Comparison of ENCODE assay signal across 9 cellular contexts in genomic region chr6:166307981-166308768, GRCh38. TPM values are rescaled to one million over a fixed set of nuclear protein-coding genes. Genes with fewer than 3 reads are reported as not detected.
A peak's percentile ranks its signal among the peaks of the same experiment; 100 is the strongest.
DNase-seq lines count a peak whose midpoint lies in the region; ATAC-seq, FAIRE-seq and TF ChIP-seq lines count a peak whose summit lies in the region.
"Had no signal": no experiment of that assay in that cellular context is flagged by ENCODE, and none has a peak within 500 bp of the region (broad histone marks: within the 10 kb centered on the region; RNA-seq: fewer than 3 reads in every experiment).

A gene with protein sequence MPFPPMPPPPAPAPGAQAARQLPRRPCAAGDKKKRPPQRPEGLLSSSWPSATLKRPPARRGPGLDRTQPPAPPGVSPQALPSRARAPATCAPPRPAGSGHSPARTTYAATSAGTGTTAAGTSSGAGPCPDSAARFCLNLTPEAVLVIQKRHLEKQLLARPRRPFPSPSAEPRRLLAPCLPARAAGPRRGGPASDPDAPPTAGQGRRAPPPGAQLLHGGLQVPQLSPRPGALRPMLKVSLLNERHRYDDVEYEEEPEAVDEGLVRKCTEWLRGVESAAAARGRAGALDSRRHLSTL (minus strand): TSS chr6:166308392. CDS start chr6:166308142, 250 bp downstream.

- 2% methylated on average over 78 of the region's 78 CpGs for WGBS in thymus

- H3K36me3 ChIP-seq in MG63 (no peaks in the 10 kb centered on the region), bronchial epithelial cell (ENCODE audit: control insufficient read depth, insufficient read depth, low read length) (no peaks in the 10 kb centered on the region), lower lobe of right lung (no peaks in the 10 kb centered on the region), thymus (ENCODE audit: control insufficient read depth, insufficient read depth) (no peaks in the 10 kb centered on the region)

- TF ChIP-seq CTCF in bronchial epithelial cell (IDR thresholded peaks at IDR 0.05; ENCODE audit: insufficient read depth, low read length, severe bottlenecking) (no peak), lower lobe of right lung (IDR thresholded peaks at IDR 0.05) (no peak)

- H3K4me1 ChIP-seq in lower lobe of right lung: peaks cover 18% of the 10 kb centered on the region
- peaks cover 5% of the 10 kb centered on the region for H3K4me1 ChIP-seq in thymus (ENCODE audit: control insufficient read depth, insufficient read depth, low read length)

- ATAC-seq in GM21360 (IDR thresholded peaks at IDR 0.05; ENCODE audit: unreplicated experiment): peak; percentile 59
- ATAC-seq in lower lobe of right lung: peak; percentile 44 to 63

- intact Hi-C loops in lower lobe of right lung (cut with DNase I): no loop called here

- peak within 1 kb of the TSS; percentile 54; the same call in 1 of the 2 replicates for H3K4me3 ChIP-seq in GM08714 (ENCODE audit: low read length)
- H3K4me3 ChIP-seq in MG63: peak within 1 kb of the TSS; percentile 38
- H3K4me3 ChIP-seq in bronchial epithelial cell (ENCODE audit: low read depth, low read length): peak within 1 kb of the TSS; percentile 32
- H3K4me3 ChIP-seq in lower lobe of right lung: peak within 1 kb of the TSS; percentile 48
- peak within 1 kb of the TSS; percentile 40 for H3K4me3 ChIP-seq in thymus (ENCODE audit: low read length)

- H3K27ac ChIP-seq in lower lobe of right lung (no peak within 1 kb of the TSS), thymus (ENCODE audit: low read depth) (no peak within 1 kb of the TSS)

- DNase-seq in MG63 (peak; percentile 21), bronchial epithelial cell (ENCODE audit: low read depth) (no peak), lower lobe of right lung (no peak), SHP77 treated with DMSO at 0.1 percent for 48 hours (lab: John Stamatoyannopoulos, UW) (no peak), NCI-H1436 (lab: John Stamatoyannopoulos, UW) (no peak)

- no peak for FAIRE-seq in bronchial epithelial cell (lab: Jason Lieb, UNC)

- H3K27me3 ChIP-seq in MG63 (no peaks in the 10 kb centered on the region), bronchial epithelial cell (ENCODE audit: control insufficient read depth, insufficient read depth, low read length) (peaks cover 17% of the 10 kb centered on the region), lower lobe of right lung (ENCODE audit: low read depth) (peaks cover 44% of the 10 kb centered on the region), thymus (ENCODE audit: control insufficient read depth, insufficient read depth) (peaks cover 37% of the 10 kb centered on the region)

- no peaks in the 10 kb centered on the region for H3K9me3 ChIP-seq in MG63
- no peaks in the 10 kb centered on the region for H3K9me3 ChIP-seq in lower lobe of right lung
- no peaks in the 10 kb centered on the region for H3K9me3 ChIP-seq in thymus (ENCODE audit: control insufficient read depth)

RNA-seq across cellular contexts. Expression of the gene that starts here (rescaled TPM):
- total RNA-seq in MG63 (2014; rRNA removed; shearing (Covaris generic); ENCODE audit: low replicate concordance): 0.05 and 1.3 TPM in 2 replicates
- total RNA-seq in bronchial epithelial cell (under 0.01 TPM in 2 replicates), lower lobe of right lung (0.59 TPM)
- 0.09 TPM for polyA plus RNA-seq in thymus
- total RNA-seq: T-helper 1 cell treated with Interleukin-12 subunit alpha and Interleukin-12 subunit beta and Interleukin-4 antibody, amounts not matched to agents 30 ng/mL and 1 ng/mL, for 36 hours had no signal

Comparison
In these comparisons a context has a peak if more than half of its experiments do, and no peak if none do; other contexts are left out.
1. Peak in ATAC-seq and H3K4me3 ChIP-seq in lower lobe of right lung; RNA of the gene not detected or under 1 TPM.